Comparison of ENCODE assay signal across 1 cellular context in the genomic region with DNA sequence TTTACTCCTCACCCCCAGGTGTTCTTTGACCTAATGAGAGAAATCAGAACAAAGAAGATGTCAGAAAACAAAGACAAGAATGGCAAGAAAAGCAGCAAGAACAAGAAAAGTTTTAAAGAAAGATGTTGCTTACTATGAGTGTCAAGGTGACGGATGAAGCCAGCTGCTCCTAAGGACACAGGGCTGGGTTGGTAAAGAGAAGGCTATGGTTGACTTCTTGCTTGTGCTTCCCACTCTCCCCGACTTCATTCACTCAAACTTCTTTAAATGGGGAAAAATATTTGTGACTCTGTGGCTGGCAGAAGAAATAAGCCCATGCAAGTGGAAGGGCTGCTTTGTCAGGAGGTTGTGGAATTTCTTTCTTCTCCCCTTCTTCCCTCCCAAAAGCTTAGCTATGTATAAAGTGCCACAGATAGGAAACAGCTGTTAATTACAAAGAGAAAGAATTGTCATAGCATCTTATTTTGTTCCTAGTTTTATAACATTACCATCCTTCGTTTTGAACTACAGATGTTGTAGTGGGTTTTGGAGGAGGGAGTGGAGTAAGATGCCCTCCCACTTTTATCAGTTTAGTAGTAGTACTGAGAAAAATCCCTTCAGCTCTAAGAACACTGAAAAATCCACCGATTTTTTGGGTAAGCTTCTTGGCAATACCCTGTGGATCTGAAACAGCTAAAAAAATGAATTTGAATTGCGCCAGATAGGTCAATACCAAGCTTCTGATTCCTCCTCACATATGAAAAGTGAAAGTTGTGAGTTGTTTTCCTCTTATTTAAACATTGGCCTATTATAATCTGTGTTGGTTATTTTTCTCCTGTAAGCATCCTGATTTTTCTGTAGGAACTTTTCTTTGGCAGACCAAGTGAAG.
TF ChIP-seq lines count a peak whose summit lies in the region.

No MANE protein-coding gene starts in this region.

TF ChIP-seq in K562, 482 proteins besides CTCF, POLR2A, EP300 and RAD21:
- no peak for TF ChIP-seq GATA2 (CRISPR knock-in tag; IDR thresholded peaks at IDR 0.05)
- no peak for TF ChIP-seq SNRNP70 (optimal IDR thresholded peaks at IDR 0.05; ENCODE audit: low read depth, low read length)
- TF ChIP-seq, protein P1, sequence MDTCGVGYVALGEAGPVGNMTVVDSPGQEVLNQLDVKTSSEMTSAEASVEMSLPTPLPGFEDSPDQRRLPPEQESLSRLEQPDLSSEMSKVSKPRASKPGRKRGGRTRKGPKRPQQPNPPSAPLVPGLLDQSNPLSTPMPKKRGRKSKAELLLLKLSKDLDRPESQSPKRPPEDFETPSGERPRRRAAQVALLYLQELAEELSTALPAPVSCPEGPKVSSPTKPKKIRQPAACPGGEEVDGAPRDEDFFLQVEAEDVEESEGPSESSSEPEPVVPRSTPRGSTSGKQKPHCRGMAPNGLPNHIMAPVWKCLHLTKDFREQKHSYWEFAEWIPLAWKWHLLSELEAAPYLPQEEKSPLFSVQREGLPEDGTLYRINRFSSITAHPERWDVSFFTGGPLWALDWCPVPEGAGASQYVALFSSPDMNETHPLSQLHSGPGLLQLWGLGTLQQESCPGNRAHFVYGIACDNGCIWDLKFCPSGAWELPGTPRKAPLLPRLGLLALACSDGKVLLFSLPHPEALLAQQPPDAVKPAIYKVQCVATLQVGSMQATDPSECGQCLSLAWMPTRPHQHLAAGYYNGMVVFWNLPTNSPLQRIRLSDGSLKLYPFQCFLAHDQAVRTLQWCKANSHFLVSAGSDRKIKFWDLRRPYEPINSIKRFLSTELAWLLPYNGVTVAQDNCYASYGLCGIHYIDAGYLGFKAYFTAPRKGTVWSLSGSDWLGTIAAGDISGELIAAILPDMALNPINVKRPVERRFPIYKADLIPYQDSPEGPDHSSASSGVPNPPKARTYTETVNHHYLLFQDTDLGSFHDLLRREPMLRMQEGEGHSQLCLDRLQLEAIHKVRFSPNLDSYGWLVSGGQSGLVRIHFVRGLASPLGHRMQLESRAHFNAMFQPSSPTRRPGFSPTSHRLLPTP (IDR thresholded peaks at IDR 0.05; ENCODE audit: borderline replicate concordance, extremely low read depth, insufficient read length) = no peak
- TF ChIP-seq ZNF12 (CRISPR knock-in tag; IDR thresholded peaks at IDR 0.05) = no peak
- TF ChIP-seq DACH1 (IDR thresholded peaks at IDR 0.05; ENCODE audit: partially characterized antibody) = no peak
- no peak for TF ChIP-seq NEUROD1 (IDR thresholded peaks at IDR 0.05; ENCODE audit: borderline replicate concordance, low read depth, low read length, partially characterized antibody)
- no peak for TF ChIP-seq KDM4B (IDR thresholded peaks at IDR 0.05; ENCODE audit: borderline replicate concordance in 2 of 2, low read depth in 1 of 2)
- TF ChIP-seq, protein P2, sequence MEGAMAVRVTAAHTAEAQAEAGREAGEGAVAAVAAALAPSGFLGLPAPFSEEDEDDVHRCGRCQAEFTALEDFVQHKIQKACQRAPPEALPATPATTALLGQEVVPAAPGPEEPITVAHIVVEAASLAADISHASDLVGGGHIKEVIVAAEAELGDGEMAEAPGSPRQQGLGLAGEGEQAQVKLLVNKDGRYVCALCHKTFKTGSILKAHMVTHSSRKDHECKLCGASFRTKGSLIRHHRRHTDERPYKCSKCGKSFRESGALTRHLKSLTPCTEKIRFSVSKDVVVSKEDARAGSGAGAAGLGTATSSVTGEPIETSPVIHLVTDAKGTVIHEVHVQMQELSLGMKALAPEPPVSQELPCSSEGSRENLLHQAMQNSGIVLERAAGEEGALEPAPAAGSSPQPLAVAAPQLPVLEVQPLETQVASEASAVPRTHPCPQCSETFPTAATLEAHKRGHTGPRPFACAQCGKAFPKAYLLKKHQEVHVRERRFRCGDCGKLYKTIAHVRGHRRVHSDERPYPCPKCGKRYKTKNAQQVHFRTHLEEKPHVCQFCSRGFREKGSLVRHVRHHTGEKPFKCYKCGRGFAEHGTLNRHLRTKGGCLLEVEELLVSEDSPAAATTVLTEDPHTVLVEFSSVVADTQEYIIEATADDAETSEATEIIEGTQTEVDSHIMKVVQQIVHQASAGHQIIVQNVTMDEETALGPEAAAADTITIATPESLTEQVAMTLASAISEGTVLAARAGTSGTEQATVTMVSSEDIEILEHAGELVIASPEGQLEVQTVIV (CRISPR knock-in tag; IDR thresholded peaks at IDR 0.05; ENCODE audit: borderline replicate concordance) = no peak
- TF ChIP-seq, protein P3, sequence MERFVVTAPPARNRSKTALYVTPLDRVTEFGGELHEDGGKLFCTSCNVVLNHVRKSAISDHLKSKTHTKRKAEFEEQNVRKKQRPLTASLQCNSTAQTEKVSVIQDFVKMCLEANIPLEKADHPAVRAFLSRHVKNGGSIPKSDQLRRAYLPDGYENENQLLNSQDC (CRISPR knock-in tag; IDR thresholded peaks at IDR 0.05) = no peak
- no peak for TF ChIP-seq SAP30 (IDR thresholded peaks at IDR 0.05; ENCODE audit: borderline replicate concordance, insufficient read depth, low read depth, low read length, poor library complexity, severe bottlenecking)
- no peak for TF ChIP-seq TRIM24 (IDR thresholded peaks at IDR 0.05)
- TF ChIP-seq, protein P4, sequence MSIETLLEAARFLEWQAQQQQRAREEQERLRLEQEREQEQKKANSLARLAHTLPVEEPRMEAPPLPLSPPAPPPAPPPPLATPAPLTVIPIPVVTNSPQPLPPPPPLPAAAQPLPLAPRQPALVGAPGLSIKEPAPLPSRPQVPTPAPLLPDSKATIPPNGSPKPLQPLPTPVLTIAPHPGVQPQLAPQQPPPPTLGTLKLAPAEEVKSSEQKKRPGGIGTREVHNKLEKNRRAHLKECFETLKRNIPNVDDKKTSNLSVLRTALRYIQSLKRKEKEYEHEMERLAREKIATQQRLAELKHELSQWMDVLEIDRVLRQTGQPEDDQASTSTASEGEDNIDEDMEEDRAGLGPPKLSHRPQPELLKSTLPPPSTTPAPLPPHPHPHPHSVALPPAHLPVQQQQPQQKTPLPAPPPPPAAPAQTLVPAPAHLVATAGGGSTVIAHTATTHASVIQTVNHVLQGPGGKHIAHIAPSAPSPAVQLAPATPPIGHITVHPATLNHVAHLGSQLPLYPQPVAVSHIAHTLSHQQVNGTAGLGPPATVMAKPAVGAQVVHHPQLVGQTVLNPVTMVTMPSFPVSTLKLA (conservative IDR thresholded peaks at IDR 0.05) = no peak
- no peak for TF ChIP-seq TAF9B (IDR thresholded peaks at IDR 0.05; ENCODE audit: partially characterized antibody)
- TF ChIP-seq PPARD (CRISPR knock-in tag; IDR thresholded peaks at IDR 0.05) = no peak
- TF ChIP-seq ETV6 (IDR thresholded peaks at IDR 0.05; ENCODE audit: borderline replicate concordance in 1 of 2, low read depth in 2 of 2, low read length in 1 of 2) = no peak
- TF ChIP-seq ETV6 (CRISPR knock-in tag; IDR thresholded peaks at IDR 0.05; ENCODE audit: borderline replicate concordance) = no peak
- TF ChIP-seq SNIP1 (IDR thresholded peaks at IDR 0.05; ENCODE audit: low read depth) = no peak
